Comparison of ENCODE assay signal across 8 cellular contexts in genomic region chr2:70553584-70554337, GRCh38. TPM values are rescaled to one million over a fixed set of nuclear protein-coding genes. Genes with fewer than 3 reads are reported as not detected.
A peak's percentile ranks its signal among the peaks of the same experiment; 100 is the strongest.
DNase-seq lines count a peak whose midpoint lies in the region; ATAC-seq and TF ChIP-seq lines count a peak whose summit lies in the region.

TGFA (minus strand) TSS chr2:70553826; CDS start chr2:70553767, 59 bp downstream.

- POLR2A ChIA-PET in activated B cell treated with CpG ODN at 0.5 μM for 24 hours (lab: Charles Lee) = no interaction called here

- intact Hi-C loops in activated B cell treated with CpG ODN at 0.5 μM for 24 hours (cut with micrococcal nuclease) = loop anchor here (2.0 to 5.0 kb wide), 4 partner anchors 63 to 211 kb away; no protein-coding TSS in a partner anchor

- ATAC-seq in HG02870 (IDR thresholded peaks at IDR 0.05; ENCODE audit: unreplicated experiment) (peak; percentile 67), activated B cell treated with CpG ODN at 0.5 μM for 24 hours (ENCODE audit: low read depth) (peak; percentile 78), GM18520 (IDR thresholded peaks at IDR 0.05; ENCODE audit: unreplicated experiment) (no peak)
- peak; percentile 79 for ATAC-seq in central memory CD8-positive, alpha-beta T cell (replicated peaks; ENCODE audit: extremely low read depth, poor library complexity, severe bottlenecking)

- H3K27ac Mint-ChIP-seq in activated B cell treated with CpG ODN at 0.5 μM for 24 hours = no peak within 1 kb of the TSS
- peak within 1 kb of the TSS; percentile 83 for H3K27ac Mint-ChIP-seq in central memory CD8-positive, alpha-beta T cell (ENCODE audit: low read depth)

- DNase-seq in NCI-H2107 treated with DMSO at 0.1 percent for 48 hours (lab: John Stamatoyannopoulos, UW; ENCODE audit: unreplicated experiment) (peak; percentile 12), activated B cell treated with CpG ODN at 0.5 μM for 24 hours (peak; percentile 56), kidney tubule cell (ENCODE audit: low spot score) (peak; percentile 97)
- peak; percentile 48 to 52 for DNase-seq in central memory CD8-positive, alpha-beta T cell (ENCODE audit: low spot score in 2 of 2)
- peak; percentile 19 to 46 for DNase-seq in stimulated activated CD4-positive, alpha-beta T cell treated with anti-CD3 and anti-CD28 coated beads, Interleukin-1b, Interleukin-23, amount 100 ng/mL, for 1 hour (ENCODE audit: low read depth in 2 of 2)

- TF ChIP-seq CTCF in GM12872 (IDR thresholded peaks at IDR 0.05; ENCODE audit: insufficient read depth, low read depth, low read length) (peak; percentile 86; the same call in 2 of the 3 replicates), activated B cell treated with CpG ODN at 0.5 μM for 24 hours (IDR thresholded peaks at IDR 0.05) (no peak)

- H3K4me3 Mint-ChIP-seq in activated B cell treated with CpG ODN at 0.5 μM for 24 hours = peak within 1 kb of the TSS; percentile 84
- peak within 1 kb of the TSS; percentile 93 for H3K4me3 Mint-ChIP-seq in central memory CD8-positive, alpha-beta T cell

- H3K9me3 Mint-ChIP-seq in activated B cell treated with CpG ODN at 0.5 μM for 24 hours = no peaks in the 10 kb centered on the region
- no peaks in the 10 kb centered on the region for H3K9me3 Mint-ChIP-seq in central memory CD8-positive, alpha-beta T cell

- CTCF ChIA-PET in activated B cell treated with CpG ODN at 0.5 μM for 24 hours (lab: Charles Lee) = interaction anchor here (1.0 kb wide), 1 partner anchor 63 kb away, joined by 3 read pairs; no protein-coding TSS in a partner anchor

- H3K27me3 Mint-ChIP-seq in activated B cell treated with CpG ODN at 0.5 μM for 24 hours = peaks cover 56% of the 10 kb centered on the region
- peaks cover 17% of the 10 kb centered on the region for H3K27me3 Mint-ChIP-seq in central memory CD8-positive, alpha-beta T cell

- no peaks in the 10 kb centered on the region for H3K36me3 Mint-ChIP-seq in activated B cell treated with CpG ODN at 0.5 μM for 24 hours (ENCODE audit: low read depth)
- no peaks in the 10 kb centered on the region for H3K36me3 Mint-ChIP-seq in central memory CD8-positive, alpha-beta T cell (ENCODE audit: insufficient read depth)

- peaks cover 19% of the 10 kb centered on the region for H3K4me1 Mint-ChIP-seq in activated B cell treated with CpG ODN at 0.5 μM for 24 hours
- H3K4me1 Mint-ChIP-seq in central memory CD8-positive, alpha-beta T cell = peaks cover 26% of the 10 kb centered on the region

RNA-seq across cellular contexts. Expression of gene TGFA, which starts in this region (rescaled TPM):
- 0.31 and 0.51 TPM in 2 replicates for total RNA-seq in activated B cell treated with CpG ODN at 0.5 μM for 24 hours

Comparison
In these comparisons a context has a peak if more than half of its experiments do, and no peak if none do; other contexts are left out.
1. Peak in DNase-seq and ATAC-seq in activated B cell treated with CpG ODN at 0.5 μM for 24 hours; RNA of the gene not detected or under 1 TPM.
2. DNase-seq: peak in every context shown above with its lines; median percentile 97 in kidney tubule cell; 56 in activated B cell treated with CpG ODN at 0.5 μM for 24 hours; 50 in central memory CD8-positive, alpha-beta T cell; 32 in stimulated activated CD4-positive, alpha-beta T cell treated with anti-CD3 and anti-CD28 coated beads, Interleukin-1b, Interleukin-23, amount 100 ng/mL, for 1 hour; 12 in NCI-H2107 treated with DMSO at 0.1 percent for 48 hours.